22 cellular contexts compared by ENCODE assay signal in genomic region chr6:154686162-154686561, GRCh38. TPM values are rescaled to one million over a fixed set of nuclear protein-coding genes. Genes with fewer than 3 reads are reported as not detected.
DNase-seq lines count a peak whose midpoint lies in the region; ATAC-seq, FAIRE-seq and TF ChIP-seq lines count a peak whose summit lies in the region.
"Had no signal": no experiment of that assay in that cellular context is flagged by ENCODE, and none has a peak within 500 bp of the region (broad histone marks: within the 10 kb centered on the region; RNA-seq: fewer than 3 reads in every experiment).

No MANE protein-coding gene starts in this region.

- H3K36me3 ChIP-seq in HepG2 (replicated peaks in 1 of 2; ENCODE audit: control insufficient read depth in 1 of 2, insufficient read depth in 2 of 2, low read length in 2 of 2): no peaks in the 10 kb centered on the region
- H3K36me3 ChIP-seq in right lobe of liver: no peaks in the 10 kb centered on the region
- no peaks in the 10 kb centered on the region for H3K36me3 ChIP-seq in Karpas-422 (ENCODE audit: insufficient read depth, low read length)
- no peaks in the 10 kb centered on the region for H3K36me3 ChIP-seq in kidney (ENCODE audit: control insufficient read depth in 1 of 2, insufficient read depth in 2 of 2, low read length in 2 of 2)

- intact Hi-C loops in HepG2 (cut with micrococcal nuclease; ENCODE audit: unreplicated experiment) (no loop called here), right lobe of liver (cut with DNase I) (no loop called here), kidney (cut with DNase I) (no loop called here)

- H3K27ac ChIP-seq in HepG2 (ENCODE audit: extremely low read length, insufficient read depth, low read length) (no peak overlapping the region), right lobe of liver (no peak overlapping the region), Karpas-422 (ENCODE audit: low read length) (no peak overlapping the region), kidney (ENCODE audit: low read depth in 2 of 2, low read length in 2 of 2) (no peak overlapping the region)
- H3K27ac ChIP-seq: A549 had no signal

- no peak for TF ChIP-seq EP300 in HepG2 (IDR thresholded peaks at IDR 0.05; ENCODE audit: low read depth in 2 of 2, low read length in 2 of 2)
- no peak for TF ChIP-seq EP300 in HepG2 (CRISPR knock-in tag; IDR thresholded peaks at IDR 0.05; ENCODE audit: borderline replicate concordance)

- no peak for TF ChIP-seq RAD21 in HepG2 (CRISPR knock-in tag; IDR thresholded peaks at IDR 0.05)

- FAIRE-seq in HepG2 (lab: Jason Lieb, UNC) (no peak), kidney (lab: Jason Lieb, UNC) (no peak)
- FAIRE-seq: A549, GM12892, H1 had no signal

- WGBS in HepG2 (ENCODE audit: low lambda C conversion rate): 14% methylated on average over 1 of the region's 1 CpG
- 71% methylated on average over 1 of the region's 1 CpG for WGBS in right lobe of liver (ENCODE audit: insufficient coverage, low coverage, low lambda C conversion rate, missing lambda C conversion rate)

- H3K9me3 Mint-ChIP-seq in activated naive CD8-positive, alpha-beta T cell treated with anti-CD3 and anti-CD28 coated beads, Interleukin-2, amount 50 U/mL, for 24 hours: no peaks in the 10 kb centered on the region
- H3K9me3 Mint-ChIP-seq: CD4-positive, alpha-beta memory T cell had no signal

- H3K4me1 Mint-ChIP-seq in activated naive CD8-positive, alpha-beta T cell treated with anti-CD3 and anti-CD28 coated beads, Interleukin-2, amount 50 U/mL, for 24 hours: peaks cover 18% of the 10 kb centered on the region

- H3K36me3 Mint-ChIP-seq in activated naive CD8-positive, alpha-beta T cell treated with anti-CD3 and anti-CD28 coated beads, Interleukin-2, amount 50 U/mL, for 24 hours (ENCODE audit: low read depth): no peaks in the 10 kb centered on the region
- H3K36me3 Mint-ChIP-seq: CD4-positive, alpha-beta memory T cell had no signal

- no peaks in the 10 kb centered on the region for H3K4me1 ChIP-seq in HepG2 (ENCODE audit: insufficient read depth, low read length)
- H3K4me1 ChIP-seq in right lobe of liver: no peaks in the 10 kb centered on the region
- H3K4me1 ChIP-seq in Karpas-422 (ENCODE audit: low read length): peaks cover 35% of the 10 kb centered on the region
- H3K4me1 ChIP-seq in kidney (ENCODE audit: control insufficient read depth in 1 of 2, insufficient read depth in 1 of 2, low read depth in 1 of 2, low read length in 2 of 2): no peaks in the 10 kb centered on the region
- H3K4me1 ChIP-seq: A549 had no signal

- H3K27ac Mint-ChIP-seq in activated naive CD8-positive, alpha-beta T cell treated with anti-CD3 and anti-CD28 coated beads, Interleukin-2, amount 50 U/mL, for 24 hours: no peak overlapping the region
- H3K27ac Mint-ChIP-seq: CD4-positive, alpha-beta memory T cell had no signal

- H3K9ac ChIP-seq in HepG2 (ENCODE audit: insufficient read depth, low read depth, low read length) (no peak overlapping the region), Karpas-422 (ENCODE audit: low read length) (no peak overlapping the region), kidney (ENCODE audit: low read length in 2 of 2) (no peak overlapping the region)

- no peaks in the 10 kb centered on the region for H3K27me3 Mint-ChIP-seq in activated naive CD8-positive, alpha-beta T cell treated with anti-CD3 and anti-CD28 coated beads, Interleukin-2, amount 50 U/mL, for 24 hours
- H3K27me3 Mint-ChIP-seq: CD4-positive, alpha-beta memory T cell had no signal

- H3K4me3 ChIP-seq in HepG2 (replicated peaks in 1 of 3; ENCODE audit: insufficient read depth in 1 of 3, low read depth in 2 of 3, low read length in 3 of 3) (no peak overlapping the region), right lobe of liver (no peak overlapping the region), Karpas-422 (ENCODE audit: low read length) (no peak overlapping the region), kidney (ENCODE audit: low read length in 2 of 2) (no peak overlapping the region)
- H3K4me3 ChIP-seq: A549 had no signal

- H3K79me2 ChIP-seq in HepG2 (ENCODE audit: insufficient read depth, low read length) (no peaks in the 10 kb centered on the region), Karpas-422 (ENCODE audit: low read length) (no peaks in the 10 kb centered on the region)

- H3K27me3 ChIP-seq in HepG2 (ENCODE audit: control insufficient read depth in 1 of 2, insufficient read depth in 2 of 2, low read length in 2 of 2): no peaks in the 10 kb centered on the region
- H3K27me3 ChIP-seq in right lobe of liver: no peaks in the 10 kb centered on the region
- no peaks in the 10 kb centered on the region for H3K27me3 ChIP-seq in Karpas-422 (ENCODE audit: low read length)

- H2AFZ ChIP-seq in HepG2 (ENCODE audit: low read length) (no peak overlapping the region), Karpas-422 (ENCODE audit: low read length) (no peak overlapping the region; the same call in 1 of the 2 replicates)

- BruUV-seq in HepG2 (replicated peaks; lab: Mats Ljungman, UMichigan): no TSS peak

- POLR2A ChIA-PET in HepG2 (lab: Yijun Ruan, JAX): no interaction called here

- TF ChIP-seq POLR2A in HepG2 (IDR thresholded peaks at IDR 0.05; ENCODE audit: insufficient read depth in 1 of 2, low read depth in 2 of 2, low read length in 2 of 2) (no peak), right lobe of liver (IDR thresholded peaks at IDR 0.05) (no peak)

- H4K20me1 ChIP-seq in HepG2 (ENCODE audit: insufficient read depth, low read length) (no peaks in the 10 kb centered on the region), Karpas-422 (ENCODE audit: insufficient read depth, low read depth, low read length) (no peaks in the 10 kb centered on the region)

- H3K9me2 ChIP-seq in Karpas-422 (replicated peaks; ENCODE audit: insufficient read depth, low read length): no peaks in the 10 kb centered on the region

- no peak overlapping the region for H3K4me2 ChIP-seq in HepG2 (ENCODE audit: low read depth, low read length)
- H3K4me2 ChIP-seq in Karpas-422 (ENCODE audit: low read depth, low read length, poor library complexity, severe bottlenecking): peak overlapping the region; percentile 2
- H3K4me2 ChIP-seq: A549 had no signal

- ATAC-seq in HepG2 (no peak), right lobe of liver (no peak)
- ATAC-seq in activated naive CD8-positive, alpha-beta T cell treated with anti-CD3 and anti-CD28 coated beads, Interleukin-2, amount 50 U/mL, for 24 hours: no peak
- ATAC-seq: A549 had no signal

- no peak for TF ChIP-seq CTCF in HepG2 (CRISPR knock-in tag; IDR thresholded peaks at IDR 0.05)
- TF ChIP-seq CTCF in right lobe of liver (IDR thresholded peaks at IDR 0.05): no peak
- TF ChIP-seq CTCF in kidney (IDR thresholded peaks at IDR 0.05; ENCODE audit: borderline replicate concordance, extremely low read depth, insufficient read depth): no peak

- in situ Hi-C loops in HepG2 (cut with HindIII; ENCODE audit: extremely low pct_ligation_motif_present, low pct_unique_long_range_greater_than_20kb): no loop called here

- DNase-seq in HepG2 (ENCODE audit: low spot score) (no peak), right lobe of liver (no peak), Karpas-422 (peak; percentile 47), germinal center (ENCODE audit: low spot score) (peak; percentile 55), T-helper 9 cell (no peak), kidney (no peak)
- no peak for DNase-seq in activated naive CD8-positive, alpha-beta T cell treated with anti-CD3 and anti-CD28 coated beads, Interleukin-2, amount 50 U/mL, for 24 hours
- DNase-seq: 8988T; ACHN; AML-193; C1 segment of cervical spinal cord; Calu3; CD4-positive, alpha-beta memory T cell; COR-L47; DMS153; DMS79; GF-D8; H7; HCEC 1CT had no signal

- no peaks in the 10 kb centered on the region for H3K9me3 ChIP-seq in HepG2 (ENCODE audit: low read length)
- no peaks in the 10 kb centered on the region for H3K9me3 ChIP-seq in right lobe of liver
- H3K9me3 ChIP-seq in Karpas-422 (ENCODE audit: low read length): no peaks in the 10 kb centered on the region
- H3K9me3 ChIP-seq in kidney (ENCODE audit: control insufficient read depth in 1 of 2, low read length in 2 of 2): no peaks in the 10 kb centered on the region
- H3K9me3 ChIP-seq: A549 had no signal

- CTCF ChIA-PET in HepG2 (lab: Yijun Ruan, JAX; ENCODE audit: low intra/inter-chr PET ratio, low total read pairs): no interaction called here

- no peak overlapping the region for H3K4me3 Mint-ChIP-seq in activated naive CD8-positive, alpha-beta T cell treated with anti-CD3 and anti-CD28 coated beads, Interleukin-2, amount 50 U/mL, for 24 hours
- H3K4me3 Mint-ChIP-seq: CD4-positive, alpha-beta memory T cell had no signal

TF ChIP-seq in HepG2, 621 proteins besides CTCF, POLR2A, EP300 and RAD21:
- TF ChIP-seq HNRNPK (IDR thresholded peaks at IDR 0.05; ENCODE audit: low read depth, low read length, poor library complexity, severe bottlenecking): peak; percentile 52
- TF ChIP-seq LCORL (IDR thresholded peaks at IDR 0.05): no peak
- TF ChIP-seq LCORL (CRISPR knock-in tag; IDR thresholded peaks at IDR 0.05): no peak

RNA-seq across cellular contexts. Expression of gene SCAF8, which starts 47.1 kb away (rescaled TPM):
- total RNA-seq in HepG2 (2016; rRNA removed; fragmentation: Illumina TruSeq; extraction: Trizol) (40.8 and 47.3 TPM in 2 replicates), right lobe of liver (10 to 100 TPM; 12.7 to 17.2 (median 14.3) TPM), kidney (52.2 TPM)
- total RNA-seq in HepG2 (2016; cell fraction: cytosol; rRNA removed; fragmentation: Illumina TruSeq; extraction: Trizol; ENCODE audit: low read depth): 26.0 and 29.0 TPM in 2 replicates
- 40.5 and 41.2 TPM in 2 replicates for total RNA-seq in HepG2 (2016; cell fraction: insoluble cytoplasmic fraction; rRNA removed; fragmentation: Illumina TruSeq; extraction: Trizol)
- 28.7 and 35.1 TPM in 2 replicates for total RNA-seq in HepG2 (2016; cell fraction: membrane; rRNA removed; fragmentation: Illumina TruSeq; extraction: Trizol)
- total RNA-seq in HepG2 (2016; cell fraction: nucleus; rRNA removed; fragmentation: Illumina TruSeq; extraction: Trizol): 50.1 and 57.5 TPM in 2 replicates
- polyA plus RNA-seq in HepG2 (2011; rRNA removed) (15.3 and 15.9 TPM in 2 replicates), kidney (ENCODE audit: insufficient read depth, low read depth, low replicate concordance) (8.3 TPM)
- polyA plus RNA-seq in HepG2 (2011; cell fraction: cytosol; rRNA removed): 8.6 and 12.5 TPM in 2 replicates
- 18.2 and 21.0 TPM in 2 replicates for polyA plus RNA-seq in HepG2 (2011; cell fraction: nucleus; rRNA removed)
- 18.5 and 22.9 TPM in 2 replicates for polyA plus RNA-seq in HepG2 (2012)
- 1.1 and 1.3 TPM in 2 replicates for polyA plus RNA-seq in HepG2 (2016; cell fraction: cytosol; fragmentation: Illumina TruSeq; extraction: Trizol; ENCODE audit: low read depth)
- 29.6 and 35.5 TPM in 2 replicates for polyA plus RNA-seq in HepG2 (2016; cell fraction: insoluble cytoplasmic fraction; fragmentation: Illumina TruSeq; extraction: Trizol; ENCODE audit: low read depth)
- polyA plus RNA-seq in HepG2 (2016; cell fraction: membrane; fragmentation: Illumina TruSeq; extraction: Trizol; ENCODE audit: low read depth): 4.5 and 5.1 TPM in 2 replicates
- polyA plus RNA-seq in HepG2 (2016; cell fraction: nucleus; fragmentation: Illumina TruSeq; extraction: Trizol; ENCODE audit: insufficient read depth, low read depth): 46.1 and 46.5 TPM in 2 replicates
- polyA minus RNA-seq in HepG2 (2011; rRNA and poly(A)+ RNA removed; ENCODE audit: low replicate concordance): 13.0 and 26.4 TPM in 2 replicates
- 29.2 and 29.5 TPM in 2 replicates for polyA minus RNA-seq in HepG2 (2011; cell fraction: cytosol; rRNA and poly(A)+ RNA removed)
- polyA minus RNA-seq in HepG2 (2011; cell fraction: nucleus; rRNA and poly(A)+ RNA removed): 91.9 and 92.7 TPM in 2 replicates
- 30.1 and 44.8 TPM in 2 replicates for total RNA-seq in Karpas-422 (2014; rRNA removed; shearing (Covaris generic); ENCODE audit: low replicate concordance)

Comparison
In these comparisons a context has a peak if more than half of its experiments do, and no peak if none do; other contexts are left out.
1. DNase-seq: peak in Karpas-422 (single experiment) and germinal center (single experiment); none in HepG2 (single experiment), right lobe of liver (0 of 3), T-helper 9 cell (single experiment), activated naive CD8-positive, alpha-beta T cell treated with anti-CD3 and anti-CD28 coated beads, Interleukin-2, amount 50 U/mL, for 24 hours (single experiment) and kidney (single experiment).